ENCODE assay signal across 1 cellular context in the genomic region with DNA sequence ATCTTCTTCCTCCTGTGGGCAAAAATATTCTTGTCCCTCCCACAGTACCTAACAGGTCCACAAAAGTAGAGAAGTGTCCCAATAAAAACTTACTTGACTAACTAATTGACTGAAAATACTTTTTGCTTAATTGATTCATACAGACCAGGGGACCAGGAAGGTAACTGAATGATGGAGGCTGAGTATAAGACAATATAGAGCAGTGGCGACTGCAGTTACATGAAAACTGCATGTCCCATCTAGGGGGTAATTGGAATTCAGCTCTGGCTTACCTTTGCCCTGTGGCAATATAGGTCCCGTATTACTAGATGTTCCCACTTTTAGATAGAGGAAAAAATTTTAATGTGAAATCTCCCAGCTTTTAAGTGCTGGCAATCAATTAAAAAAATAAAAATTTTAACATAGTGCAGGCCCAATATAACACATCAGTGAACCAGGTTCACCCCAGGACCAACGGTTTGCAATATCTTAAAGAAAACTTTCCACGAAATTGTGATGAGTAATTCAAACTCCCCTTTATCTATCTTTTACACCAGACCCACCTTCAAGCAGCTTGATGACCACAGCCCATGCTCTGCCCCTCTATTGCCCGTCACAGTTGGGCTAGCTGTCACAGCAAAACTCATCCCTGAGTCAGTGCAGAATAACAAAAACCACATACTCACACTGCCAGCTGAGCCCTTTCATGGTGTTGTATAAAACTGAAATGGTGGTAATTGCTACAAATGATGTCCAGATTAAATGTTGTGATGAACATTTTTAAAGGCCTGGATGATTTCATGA.
A peak's percentile ranks its signal among the peaks of the same experiment; 100 is the strongest.
TF ChIP-seq lines count a peak whose summit lies in the region.

No MANE protein-coding gene starts in this region.

TF ChIP-seq in K562, 482 proteins besides CTCF, POLR2A, EP300 and RAD21 (continued from another document and continues in another):
- TF ChIP-seq TEAD4 (IDR thresholded peaks at IDR 0.05; ENCODE audit: low read length), result peak; percentile 89
- no peak for TF ChIP-seq TEAD4 (CRISPR knock-in tag; IDR thresholded peaks at IDR 0.05; ENCODE audit: borderline replicate concordance)
- no peak for TF ChIP-seq PHF8 (IDR thresholded peaks at IDR 0.05; ENCODE audit: borderline replicate concordance, low read length)
- TF ChIP-seq, protein P1, sequence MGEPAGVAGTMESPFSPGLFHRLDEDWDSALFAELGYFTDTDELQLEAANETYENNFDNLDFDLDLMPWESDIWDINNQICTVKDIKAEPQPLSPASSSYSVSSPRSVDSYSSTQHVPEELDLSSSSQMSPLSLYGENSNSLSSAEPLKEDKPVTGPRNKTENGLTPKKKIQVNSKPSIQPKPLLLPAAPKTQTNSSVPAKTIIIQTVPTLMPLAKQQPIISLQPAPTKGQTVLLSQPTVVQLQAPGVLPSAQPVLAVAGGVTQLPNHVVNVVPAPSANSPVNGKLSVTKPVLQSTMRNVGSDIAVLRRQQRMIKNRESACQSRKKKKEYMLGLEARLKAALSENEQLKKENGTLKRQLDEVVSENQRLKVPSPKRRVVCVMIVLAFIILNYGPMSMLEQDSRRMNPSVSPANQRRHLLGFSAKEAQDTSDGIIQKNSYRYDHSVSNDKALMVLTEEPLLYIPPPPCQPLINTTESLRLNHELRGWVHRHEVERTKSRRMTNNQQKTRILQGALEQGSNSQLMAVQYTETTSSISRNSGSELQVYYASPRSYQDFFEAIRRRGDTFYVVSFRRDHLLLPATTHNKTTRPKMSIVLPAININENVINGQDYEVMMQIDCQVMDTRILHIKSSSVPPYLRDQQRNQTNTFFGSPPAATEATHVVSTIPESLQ (CRISPR knock-in tag; IDR thresholded peaks at IDR 0.05), result no peak
- no peak for TF ChIP-seq E2F3 (CRISPR knock-in tag; IDR thresholded peaks at IDR 0.05)
- TF ChIP-seq CREM (IDR thresholded peaks at IDR 0.05; ENCODE audit: low read depth), result peak; percentile 79
- TF ChIP-seq CXXC5 (CRISPR knock-in tag; IDR thresholded peaks at IDR 0.05), result no peak
- TF ChIP-seq, protein P2, sequence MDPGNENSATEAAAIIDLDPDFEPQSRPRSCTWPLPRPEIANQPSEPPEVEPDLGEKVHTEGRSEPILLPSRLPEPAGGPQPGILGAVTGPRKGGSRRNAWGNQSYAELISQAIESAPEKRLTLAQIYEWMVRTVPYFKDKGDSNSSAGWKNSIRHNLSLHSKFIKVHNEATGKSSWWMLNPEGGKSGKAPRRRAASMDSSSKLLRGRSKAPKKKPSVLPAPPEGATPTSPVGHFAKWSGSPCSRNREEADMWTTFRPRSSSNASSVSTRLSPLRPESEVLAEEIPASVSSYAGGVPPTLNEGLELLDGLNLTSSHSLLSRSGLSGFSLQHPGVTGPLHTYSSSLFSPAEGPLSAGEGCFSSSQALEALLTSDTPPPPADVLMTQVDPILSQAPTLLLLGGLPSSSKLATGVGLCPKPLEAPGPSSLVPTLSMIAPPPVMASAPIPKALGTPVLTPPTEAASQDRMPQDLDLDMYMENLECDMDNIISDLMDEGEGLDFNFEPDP (CRISPR knock-in tag; IDR thresholded peaks at IDR 0.05), result no peak
- TF ChIP-seq ZBTB7A (IDR thresholded peaks at IDR 0.05; ENCODE audit: borderline replicate concordance, control insufficient read depth, low read depth, low read length), result peak; percentile 55; the same call in 1 of the 2 replicates
- TF ChIP-seq SLC30A9 (CRISPR knock-in tag; IDR thresholded peaks at IDR 0.05), result no peak
- TF ChIP-seq EHMT2 (IDR thresholded peaks at IDR 0.05), result 0 out of 2 replicates have a peak, but pooled peaks have one; percentile 55
- peak; percentile 29; the same call in 1 of the 2 replicates for TF ChIP-seq CC2D1A (IDR thresholded peaks at IDR 0.05)
- TF ChIP-seq ZBTB26 (CRISPR knock-in tag; IDR thresholded peaks at IDR 0.05), result no peak
- no peak for TF ChIP-seq BMI1 (IDR thresholded peaks at IDR 0.05; ENCODE audit: low read length)
- no peak for TF ChIP-seq KDM4B (IDR thresholded peaks at IDR 0.05; ENCODE audit: borderline replicate concordance in 2 of 2, low read depth in 1 of 2)
- no peak for TF ChIP-seq RAD51 (IDR thresholded peaks at IDR 0.05; ENCODE audit: borderline replicate concordance, low read depth)
- no peak for TF ChIP-seq RBM15 (IDR thresholded peaks at IDR 0.05; ENCODE audit: insufficient read depth, low read length)
- TF ChIP-seq CBFA2T3 (IDR thresholded peaks at IDR 0.05), result peak; percentile 93
- TF ChIP-seq CEBPB (tag; IDR thresholded peaks at IDR 0.05), result no peak
- peak; percentile 86 for TF ChIP-seq NCOR1 (IDR thresholded peaks at IDR 0.05)
- no peak for TF ChIP-seq HLTF (IDR thresholded peaks at IDR 0.05)
- no peak for TF ChIP-seq ZNF354B (CRISPR knock-in tag; IDR thresholded peaks at IDR 0.05)
- TF ChIP-seq ZNF778 (CRISPR knock-in tag; IDR thresholded peaks at IDR 0.05), result no peak
- TF ChIP-seq, protein P3, sequence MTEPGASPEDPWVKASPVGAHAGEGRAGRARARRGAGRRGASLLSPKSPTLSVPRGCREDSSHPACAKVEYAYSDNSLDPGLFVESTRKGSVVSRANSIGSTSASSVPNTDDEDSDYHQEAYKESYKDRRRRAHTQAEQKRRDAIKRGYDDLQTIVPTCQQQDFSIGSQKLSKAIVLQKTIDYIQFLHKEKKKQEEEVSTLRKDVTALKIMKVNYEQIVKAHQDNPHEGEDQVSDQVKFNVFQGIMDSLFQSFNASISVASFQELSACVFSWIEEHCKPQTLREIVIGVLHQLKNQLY (CRISPR knock-in tag; conservative IDR thresholded peaks at IDR 0.05), result no peak
- TF ChIP-seq, protein P4, sequence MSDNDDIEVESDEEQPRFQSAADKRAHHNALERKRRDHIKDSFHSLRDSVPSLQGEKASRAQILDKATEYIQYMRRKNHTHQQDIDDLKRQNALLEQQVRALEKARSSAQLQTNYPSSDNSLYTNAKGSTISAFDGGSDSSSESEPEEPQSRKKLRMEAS (CRISPR knock-in tag; IDR thresholded peaks at IDR 0.05), result peak; percentile 55; the same call in 1 of the 2 replicates
- no peak for TF ChIP-seq ZNF384 (IDR thresholded peaks at IDR 0.05; ENCODE audit: low read depth, low read length)
- no peak for TF ChIP-seq PYGO2 (tag; IDR thresholded peaks at IDR 0.05)
- no peak for TF ChIP-seq ARID4B (CRISPR knock-in tag; IDR thresholded peaks at IDR 0.05)
- TF ChIP-seq ZNF347 (CRISPR knock-in tag; IDR thresholded peaks at IDR 0.05; ENCODE audit: low read depth), result no peak
- TF ChIP-seq NCOA2 (IDR thresholded peaks at IDR 0.05; ENCODE audit: partially characterized antibody in 2 of 2), result peak; percentile 45 to 74
- TF ChIP-seq, protein P5, sequence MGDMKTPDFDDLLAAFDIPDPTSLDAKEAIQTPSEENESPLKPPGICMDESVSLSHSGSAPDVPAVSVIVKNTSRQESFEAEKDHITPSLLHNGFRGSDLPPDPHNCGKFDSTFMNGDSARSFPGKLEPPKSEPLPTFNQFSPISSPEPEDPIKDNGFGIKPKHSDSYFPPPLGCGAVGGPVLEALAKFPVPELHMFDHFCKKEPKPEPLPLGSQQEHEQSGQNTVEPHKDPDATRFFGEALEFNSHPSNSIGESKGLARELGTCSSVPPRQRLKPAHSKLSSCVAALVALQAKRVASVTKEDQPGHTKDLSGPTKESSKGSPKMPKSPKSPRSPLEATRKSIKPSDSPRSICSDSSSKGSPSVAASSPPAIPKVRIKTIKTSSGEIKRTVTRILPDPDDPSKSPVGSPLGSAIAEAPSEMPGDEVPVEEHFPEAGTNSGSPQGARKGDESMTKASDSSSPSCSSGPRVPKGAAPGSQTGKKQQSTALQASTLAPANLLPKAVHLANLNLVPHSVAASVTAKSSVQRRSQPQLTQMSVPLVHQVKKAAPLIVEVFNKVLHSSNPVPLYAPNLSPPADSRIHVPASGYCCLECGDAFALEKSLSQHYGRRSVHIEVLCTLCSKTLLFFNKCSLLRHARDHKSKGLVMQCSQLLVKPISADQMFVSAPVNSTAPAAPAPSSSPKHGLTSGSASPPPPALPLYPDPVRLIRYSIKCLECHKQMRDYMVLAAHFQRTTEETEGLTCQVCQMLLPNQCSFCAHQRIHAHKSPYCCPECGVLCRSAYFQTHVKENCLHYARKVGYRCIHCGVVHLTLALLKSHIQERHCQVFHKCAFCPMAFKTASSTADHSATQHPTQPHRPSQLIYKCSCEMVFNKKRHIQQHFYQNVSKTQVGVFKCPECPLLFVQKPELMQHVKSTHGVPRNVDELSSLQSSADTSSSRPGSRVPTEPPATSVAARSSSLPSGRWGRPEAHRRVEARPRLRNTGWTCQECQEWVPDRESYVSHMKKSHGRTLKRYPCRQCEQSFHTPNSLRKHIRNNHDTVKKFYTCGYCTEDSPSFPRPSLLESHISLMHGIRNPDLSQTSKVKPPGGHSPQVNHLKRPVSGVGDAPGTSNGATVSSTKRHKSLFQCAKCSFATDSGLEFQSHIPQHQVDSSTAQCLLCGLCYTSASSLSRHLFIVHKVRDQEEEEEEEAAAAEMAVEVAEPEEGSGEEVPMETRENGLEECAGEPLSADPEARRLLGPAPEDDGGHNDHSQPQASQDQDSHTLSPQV (IDR thresholded peaks at IDR 0.05), result peak; percentile 59
- TF ChIP-seq, protein P6, sequence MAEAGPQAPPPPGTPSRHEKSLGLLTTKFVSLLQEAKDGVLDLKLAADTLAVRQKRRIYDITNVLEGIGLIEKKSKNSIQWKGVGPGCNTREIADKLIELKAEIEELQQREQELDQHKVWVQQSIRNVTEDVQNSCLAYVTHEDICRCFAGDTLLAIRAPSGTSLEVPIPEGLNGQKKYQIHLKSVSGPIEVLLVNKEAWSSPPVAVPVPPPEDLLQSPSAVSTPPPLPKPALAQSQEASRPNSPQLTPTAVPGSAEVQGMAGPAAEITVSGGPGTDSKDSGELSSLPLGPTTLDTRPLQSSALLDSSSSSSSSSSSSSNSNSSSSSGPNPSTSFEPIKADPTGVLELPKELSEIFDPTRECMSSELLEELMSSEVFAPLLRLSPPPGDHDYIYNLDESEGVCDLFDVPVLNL (CRISPR knock-in tag; IDR thresholded peaks at IDR 0.05; ENCODE audit: low read depth), result no peak
- TF ChIP-seq ZNF436 (CRISPR knock-in tag; IDR thresholded peaks at IDR 0.05), result no peak
- peak; percentile 47 for TF ChIP-seq FOXM1 (IDR thresholded peaks at IDR 0.05; ENCODE audit: low read depth)
- no peak for TF ChIP-seq FOXM1 (CRISPR knock-in tag; IDR thresholded peaks at IDR 0.05; ENCODE audit: low read depth)
- no peak for TF ChIP-seq MBD2 (IDR thresholded peaks at IDR 0.05; ENCODE audit: borderline replicate concordance, low read depth)
- no peak for TF ChIP-seq NFATC3 (IDR thresholded peaks at IDR 0.05)
- TF ChIP-seq MYBL2 (IDR thresholded peaks at IDR 0.05; ENCODE audit: low read depth), result no peak; the same call in 1 of the 2 replicates
- TF ChIP-seq MYBL2 (CRISPR knock-in tag; IDR thresholded peaks at IDR 0.05; ENCODE audit: borderline replicate concordance), result no peak
- peak; percentile 74 for TF ChIP-seq CREB1 (IDR thresholded peaks at IDR 0.05)
- TF ChIP-seq CREB1 (CRISPR knock-in tag; IDR thresholded peaks at IDR 0.05), result no peak
- no peak for TF ChIP-seq BCOR (IDR thresholded peaks at IDR 0.05)
- peak in 1 of 2 experiments; percentile 68; a peak in 1 of 3 replicates for TF ChIP-seq CBX3 (IDR thresholded peaks at IDR 0.05; ENCODE audit: borderline replicate concordance in 1 of 2, low read length in 2 of 2)
- TF ChIP-seq POLR3G (IDR thresholded peaks at IDR 0.05; ENCODE audit: extremely low read depth, insufficient read length, insufficient replicate concordance), result no peak
- no peak for TF ChIP-seq ZSCAN32 (CRISPR knock-in tag; IDR thresholded peaks at IDR 0.05)
